ENCODE assay signal across 1 cellular context in genomic region chrX:16978193-16978984, GRCh38.
TF ChIP-seq lines count a peak whose summit lies in the region.

No MANE protein-coding gene starts in this region.

TF ChIP-seq in HepG2, 621 proteins besides CTCF, POLR2A, EP300 and RAD21 (continued from another document):
- TF ChIP-seq FOXP4 (CRISPR knock-in tag; IDR thresholded peaks at IDR 0.05) (no peak), SIX1 (CRISPR knock-in tag; IDR thresholded peaks at IDR 0.05; ENCODE audit: borderline replicate concordance) (no peak), ZNF280B (CRISPR knock-in tag; IDR thresholded peaks at IDR 0.05; ENCODE audit: borderline replicate concordance) (no peak), POLR2G (IDR thresholded peaks at IDR 0.05; ENCODE audit: low read depth, low read length) (no peak), ZNF510 (CRISPR knock-in tag; IDR thresholded peaks at IDR 0.05; ENCODE audit: low read depth) (no peak), CSRNP1 (CRISPR knock-in tag; IDR thresholded peaks at IDR 0.05) (no peak)
